9 cellular contexts compared by ENCODE assay signal in the genomic region with DNA sequence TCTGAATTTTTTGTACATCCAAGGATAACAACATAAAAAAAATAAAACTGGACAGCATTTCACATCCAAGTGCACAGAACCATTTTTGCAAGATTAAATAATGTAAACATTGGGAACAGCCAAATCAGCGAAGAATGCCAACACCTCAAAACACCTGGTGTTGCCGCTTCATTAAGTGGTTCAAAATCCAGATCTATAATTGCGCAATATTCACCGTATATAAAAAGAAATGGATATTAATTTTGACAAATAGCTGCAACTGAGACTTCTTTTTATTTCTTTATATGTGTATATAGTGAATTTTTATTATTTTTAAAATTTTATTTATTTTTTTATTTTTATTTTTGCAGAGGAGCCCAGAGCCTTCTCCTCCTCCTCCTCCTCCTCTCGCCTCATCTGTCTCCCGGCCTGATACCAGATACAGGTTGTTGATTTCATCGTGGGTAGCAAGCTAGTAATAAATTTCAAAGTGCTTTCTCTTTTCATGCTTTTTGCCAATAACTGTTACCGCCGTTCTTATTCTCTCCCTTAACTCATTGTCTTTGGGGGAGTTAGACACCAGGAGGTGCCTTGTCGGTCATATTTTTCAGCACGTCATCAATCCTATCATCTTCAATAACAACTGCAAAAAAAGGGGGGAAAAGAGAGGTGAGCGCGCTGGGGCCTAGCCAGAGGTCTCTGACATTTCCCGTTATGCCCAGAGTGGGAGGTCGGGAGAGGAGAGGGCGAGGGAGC. TPM values are rescaled to one million over a fixed set of nuclear protein-coding genes. Genes with fewer than 3 reads are reported as not detected.
A peak's percentile ranks its signal among the peaks of the same experiment; 100 is the strongest.
DNase-seq lines count a peak whose midpoint lies in the region; ATAC-seq and TF ChIP-seq lines count a peak whose summit lies in the region.
"Had no signal": no experiment of that assay in that cellular context is flagged by ENCODE, and none has a peak within 500 bp of the region (broad histone marks: within the 10 kb centered on the region; RNA-seq: fewer than 3 reads in every experiment).

No MANE protein-coding gene starts in this region.

- no peaks in the 10 kb centered on the region for H3K36me3 ChIP-seq in lung (ENCODE audit: control insufficient read depth in 2 of 2, insufficient read depth in 2 of 2, low read length in 2 of 2)
- no peaks in the 10 kb centered on the region for H3K36me3 ChIP-seq in thoracic aorta
- H3K36me3 ChIP-seq: BLaER1 had no signal

- CTCF ChIA-PET in activated naive CD4-positive, alpha-beta T cell treated with anti-CD3 and anti-CD28 coated beads for 36 hours (lab: Charles Lee) = interaction anchor here (0.7 to 2.2 kb wide), 6 partner anchors 11 to 271 kb away, joined by 3 to 7 read pairs (median 4); no protein-coding TSS in a partner anchor

- H3K27ac ChIP-seq in lung (ENCODE audit: low read depth in 1 of 2, low read length in 1 of 2) = peak overlapping the region in 1 of 2 donors; percentile 52
- no peak overlapping the region for H3K27ac ChIP-seq in thoracic aorta
- H3K27ac ChIP-seq: BLaER1 had no signal

- TF ChIP-seq CTCF in choroid plexus epithelial cell (conservative IDR thresholded peaks at IDR 0.05; ENCODE audit: low read depth, low read length) (no peak), lung (IDR thresholded peaks at IDR 0.05; ENCODE audit: control extremely low read depth, extremely low read depth) (no peak), thoracic aorta (IDR thresholded peaks at IDR 0.05) (no peak), GM10266 (IDR thresholded peaks at IDR 0.05; ENCODE audit: control insufficient read depth, insufficient read depth, low read depth, missing control alignments) (no peak)

- H3K27me3 ChIP-seq in lung (ENCODE audit: control insufficient read depth, insufficient read depth) = no peaks in the 10 kb centered on the region
- H3K27me3 ChIP-seq in thoracic aorta (replicated peaks; ENCODE audit: insufficient read depth) = no peaks in the 10 kb centered on the region

- H3K4me1 ChIP-seq in lung (ENCODE audit: control insufficient read depth in 2 of 2, insufficient read depth in 2 of 2, low read length in 2 of 2) (peaks cover 0 to 11% of the 10 kb centered on the region in 2 donors), thoracic aorta (ENCODE audit: control insufficient read depth in 1 of 2, low read depth in 2 of 2) (peaks cover 12 to 23% of the 10 kb centered on the region in 2 donors)

- H3K4me3 ChIP-seq in choroid plexus epithelial cell (ENCODE audit: low read depth, low read length) (peak overlapping the region; percentile 61), lung (peak overlapping the region; percentile 31), thoracic aorta (peak overlapping the region; percentile 76)

- WGBS in lung, 2 donors = 29% methylated on average over 16 of the region's 16 CpGs

- H3K9me3 ChIP-seq in lung (ENCODE audit: control insufficient read depth in 2 of 2, insufficient read depth in 1 of 2, low read length in 1 of 2) (peaks cover 0 to 2% of the 10 kb centered on the region in 2 donors), thoracic aorta (no peaks in the 10 kb centered on the region)
- H3K9me3 ChIP-seq: BLaER1 had no signal

- H3K4me1 Mint-ChIP-seq in activated naive CD4-positive, alpha-beta T cell treated with anti-CD3 and anti-CD28 coated beads, Interleukin-2, amount 50 U/mL, for 24 hours = peaks cover 20% of the 10 kb centered on the region
- peaks cover 13% of the 10 kb centered on the region for H3K4me1 Mint-ChIP-seq in activated naive CD4-positive, alpha-beta T cell treated with anti-CD3 and anti-CD28 coated beads for 36 hours (ENCODE audit: low read depth)

- H3K36me3 Mint-ChIP-seq in activated naive CD4-positive, alpha-beta T cell treated with anti-CD3 and anti-CD28 coated beads, Interleukin-2, amount 50 U/mL, for 24 hours = no peaks in the 10 kb centered on the region
- H3K36me3 Mint-ChIP-seq in activated naive CD4-positive, alpha-beta T cell treated with anti-CD3 and anti-CD28 coated beads for 36 hours (ENCODE audit: low read depth) = no peaks in the 10 kb centered on the region

- no peak for ATAC-seq in lung (ENCODE audit: insufficient read depth, low FRiP score)
- no peak for ATAC-seq in thoracic aorta (ENCODE audit: insufficient number of reproducible peaks, low FRiP score, low read depth)
- no peak for ATAC-seq in HG03196 (IDR thresholded peaks at IDR 0.05; ENCODE audit: unreplicated experiment)

- no peak overlapping the region for H3K27ac Mint-ChIP-seq in activated naive CD4-positive, alpha-beta T cell treated with anti-CD3 and anti-CD28 coated beads, Interleukin-2, amount 50 U/mL, for 24 hours
- H3K27ac Mint-ChIP-seq in activated naive CD4-positive, alpha-beta T cell treated with anti-CD3 and anti-CD28 coated beads for 36 hours = no peak overlapping the region

- no peaks in the 10 kb centered on the region for H3K9me3 Mint-ChIP-seq in activated naive CD4-positive, alpha-beta T cell treated with anti-CD3 and anti-CD28 coated beads, Interleukin-2, amount 50 U/mL, for 24 hours
- H3K9me3 Mint-ChIP-seq in activated naive CD4-positive, alpha-beta T cell treated with anti-CD3 and anti-CD28 coated beads for 36 hours = no peaks in the 10 kb centered on the region

- intact Hi-C loops in activated naive CD4-positive, alpha-beta T cell treated with anti-CD3 and anti-CD28 coated beads for 36 hours (cut with micrococcal nuclease) = no loop called here

- H3K27me3 Mint-ChIP-seq in activated naive CD4-positive, alpha-beta T cell treated with anti-CD3 and anti-CD28 coated beads, Interleukin-2, amount 50 U/mL, for 24 hours = peaks cover 47% of the 10 kb centered on the region
- peaks cover 48% of the 10 kb centered on the region for H3K27me3 Mint-ChIP-seq in activated naive CD4-positive, alpha-beta T cell treated with anti-CD3 and anti-CD28 coated beads for 36 hours (ENCODE audit: low read depth)

- peak overlapping the region; percentile 61 for H3K4me3 Mint-ChIP-seq in activated naive CD4-positive, alpha-beta T cell treated with anti-CD3 and anti-CD28 coated beads, Interleukin-2, amount 50 U/mL, for 24 hours
- H3K4me3 Mint-ChIP-seq in activated naive CD4-positive, alpha-beta T cell treated with anti-CD3 and anti-CD28 coated beads for 36 hours = no peak overlapping the region

- no peak for DNase-seq in activated naive CD4-positive, alpha-beta T cell treated with anti-CD3 and anti-CD28 coated beads for 36 hours
- no peak for DNase-seq in choroid plexus epithelial cell (ENCODE audit: low read depth)
- no peak for DNase-seq in lung (ENCODE audit: low spot score)
- DNase-seq in thoracic aorta (ENCODE audit: low spot score) = no peak
- DNase-seq in GM10266 (ENCODE audit: extremely low spot score) = no peak
- DNase-seq in NCI-H526 treated with DMSO at 0.1 percent for 48 hours (lab: John Stamatoyannopoulos, UW) = no peak

RNA-seq across cellular contexts. Expression of a gene that starts 2.7 kb away (rescaled TPM):
- total RNA-seq in activated naive CD4-positive, alpha-beta T cell treated with anti-CD3 and anti-CD28 coated beads for 36 hours = under 1 TPM; 0.57 to 0.69 TPM
- total RNA-seq in lung = 10 to 100 TPM; 32.5 to 44.3 TPM
- 10 to 100 TPM in 1 of 2 donors, 1 to 10 TPM in 1; 6.5 to 24.0 TPM for polyA plus RNA-seq in lung
- total RNA-seq in thoracic aorta = 10 to 100 TPM in 1 of 2 donors, 1 to 10 TPM in 1; 7.3 to 15.9 TPM

RNA-seq across cellular contexts. Expression of a gene that starts 24.7 kb away (rescaled TPM):
- 10 to 100 TPM; 10.9 to 12.1 TPM for total RNA-seq in activated naive CD4-positive, alpha-beta T cell treated with anti-CD3 and anti-CD28 coated beads for 36 hours
- total RNA-seq in lung (10 to 100 TPM; 21.5 to 32.6 TPM), thoracic aorta (10 to 100 TPM; 27.2 to 41.8 TPM)
- 10 to 100 TPM in 1 of 2 donors, 1 to 10 TPM in 1; 6.0 to 27.7 TPM for polyA plus RNA-seq in lung

Comparison
In these comparisons a context has a peak if more than half of its experiments do, and no peak if none do; other contexts are left out.
1. RNA of a gene that starts 2.7 kb away (total RNA-seq): 32.5 to 44.3 TPM in lung and 7.3 to 15.9 TPM in thoracic aorta; 0.57 to 0.69 TPM in activated naive CD4-positive, alpha-beta T cell treated with anti-CD3 and anti-CD28 coated beads for 36 hours; every median in the first group is over 4 times any median in the second.
2. Peak in every context shown above with its lines, with median percentiles within 50 percentile points of each other: H3K4me3 ChIP-seq.